1 cellular context compared by ENCODE assay signal in the genomic region with DNA sequence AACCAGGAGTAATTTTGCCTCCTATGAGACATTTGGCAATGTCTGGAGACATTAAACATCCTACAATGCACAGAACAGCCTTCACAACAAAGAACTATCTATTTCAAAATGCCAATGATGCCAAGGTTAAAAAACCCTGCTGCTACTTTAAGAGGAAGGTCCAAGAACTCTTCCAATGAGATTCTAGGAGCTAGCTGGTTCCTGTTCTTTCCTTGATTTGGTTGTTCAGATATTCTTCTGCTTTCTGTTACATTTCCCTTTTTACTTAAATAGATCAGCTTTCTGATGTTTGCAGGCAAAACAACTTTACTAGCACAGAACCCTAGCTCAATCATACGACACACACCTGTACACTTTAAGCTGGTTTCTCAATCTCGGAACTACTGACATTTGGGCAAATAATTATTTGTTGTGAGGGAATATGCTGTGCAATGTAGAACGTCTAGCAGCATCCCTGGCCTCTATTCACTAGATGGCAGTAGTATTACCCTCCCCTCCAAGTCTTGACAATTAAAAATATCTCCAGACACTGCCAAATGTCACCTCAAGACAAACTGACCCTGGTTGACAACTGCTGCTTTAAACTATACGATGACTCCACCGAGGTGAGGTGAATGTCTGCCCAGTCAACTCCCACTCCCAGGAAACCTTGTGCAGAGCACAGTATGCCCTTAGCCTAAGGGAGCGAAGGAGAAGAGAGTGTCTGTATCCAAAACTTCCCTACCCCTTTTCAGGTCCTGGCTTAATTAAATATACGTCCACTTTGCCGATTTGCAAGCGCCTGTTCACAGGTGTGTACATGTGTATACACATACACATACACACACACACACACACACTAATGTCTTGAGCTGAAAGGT.
TF ChIP-seq lines count a peak whose summit lies in the region.

No MANE protein-coding gene starts in this region.

TF ChIP-seq in H1, 55 proteins besides CTCF, POLR2A, EP300 and RAD21 (continued from another document):
- no peak for TF ChIP-seq POLR2AphosphoS5 (IDR thresholded peaks at IDR 0.05; ENCODE audit: low read depth, low read length)
- no peak for TF ChIP-seq TAF7 (optimal IDR thresholded peaks at IDR 0.05; ENCODE audit: borderline replicate concordance, low read depth, low read length)
- TF ChIP-seq, protein P1, sequence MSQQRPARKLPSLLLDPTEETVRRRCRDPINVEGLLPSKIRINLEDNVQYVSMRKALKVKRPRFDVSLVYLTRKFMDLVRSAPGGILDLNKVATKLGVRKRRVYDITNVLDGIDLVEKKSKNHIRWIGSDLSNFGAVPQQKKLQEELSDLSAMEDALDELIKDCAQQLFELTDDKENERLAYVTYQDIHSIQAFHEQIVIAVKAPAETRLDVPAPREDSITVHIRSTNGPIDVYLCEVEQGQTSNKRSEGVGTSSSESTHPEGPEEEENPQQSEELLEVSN (IDR thresholded peaks at IDR 0.05) = no peak
- TF ChIP-seq YY1 (IDR thresholded peaks at IDR 0.05; ENCODE audit: low read depth, low read length) = no peak
- TF ChIP-seq SIRT6 (IDR thresholded peaks at IDR 0.05; ENCODE audit: low read length) = no peak
- no peak for TF ChIP-seq RXRA (IDR thresholded peaks at IDR 0.05; ENCODE audit: insufficient read depth, low read depth, low read length)
- TF ChIP-seq SUZ12 (IDR thresholded peaks at IDR 0.05; ENCODE audit: low read length) = no peak
- TF ChIP-seq ASH2L (IDR thresholded peaks at IDR 0.05; ENCODE audit: low read length) = no peak
- no peak for TF ChIP-seq JUND (IDR thresholded peaks at IDR 0.05; ENCODE audit: low read length)
- no peak for TF ChIP-seq KDM5A (IDR thresholded peaks at IDR 0.05; ENCODE audit: low read length)
- TF ChIP-seq JUN (IDR thresholded peaks at IDR 0.05; ENCODE audit: low read depth, low read length) = no peak
